In genomic region chr10:133329401-133330202, GRCh38 we compare ENCODE assay signal across 8 cellular contexts. TPM values are rescaled to one million over a fixed set of nuclear protein-coding genes. Genes with fewer than 3 reads are reported as not detected.
A peak's percentile ranks its signal among the peaks of the same experiment; 100 is the strongest.
DNase-seq lines count a peak whose midpoint lies in the region; ATAC-seq and TF ChIP-seq lines count a peak whose summit lies in the region.

No MANE protein-coding gene starts in this region.

- POLR2A ChIA-PET in Panc1 (lab: Charles Lee), result no interaction called here

- TF ChIP-seq CTCF in Panc1 (IDR thresholded peaks at IDR 0.05) (peak; percentile 100), fibroblast of lung (conservative IDR thresholded peaks at IDR 0.05 in 1 of 2, IDR thresholded peaks at IDR 0.05 in 1 of 2; ENCODE audit: low read depth in 1 of 2, low read length in 2 of 2) (peak; percentile 78 to 83), neural cell (IDR thresholded peaks at IDR 0.05; ENCODE audit: poor library complexity, severe bottlenecking) (peak; percentile 93)

- no peaks in the 10 kb centered on the region for H3K9me3 Mint-ChIP-seq in activated T-cell treated with anti-CD3 and anti-CD28 coated beads, Interleukin-2, amount 50 U/mL, for 4 hours
- H3K9me3 Mint-ChIP-seq in stimulated activated naive CD8-positive, alpha-beta T cell treated with anti-CD3 and anti-CD28 coated beads, Interleukin-15, amount 100 ng/mL, for 72 hours, result no peaks in the 10 kb centered on the region

- H3K9ac ChIP-seq in HUES6 (ENCODE audit: low read length), result no peak overlapping the region
- H3K9ac ChIP-seq in fibroblast of lung (ENCODE audit: insufficient read depth, low read length), result peak overlapping the region; percentile 2
- H3K9ac ChIP-seq in neural cell (ENCODE audit: low read length), result peak overlapping the region; percentile 26

- in situ Hi-C loops in Panc1 (cut with HindIII; ENCODE audit: low pct_unique_long_range_greater_than_20kb, low sequenced_read_pairs), result no loop called here

- intact Hi-C loops in Panc1 (cut with micrococcal nuclease; ENCODE audit: unreplicated experiment), result no loop called here

- H3K4me3 ChIP-seq in HUES6 (ENCODE audit: low read depth, low read length) (peak overlapping the region; percentile 40; the same call in 1 of the 2 replicates), Panc1 (ENCODE audit: low read depth in 2 of 2, low read length in 2 of 2) (peak overlapping the region; percentile 12 to 48; a peak in 2 of 4 replicates), fibroblast of lung (replicated peaks in 1 of 4; ENCODE audit: control extremely low read depth in 1 of 4, insufficient read depth in 1 of 4, low read depth in 3 of 4, low read length in 4 of 4) (peak overlapping the region in 2 of 4 experiments; percentile 10 to 39), neural cell (ENCODE audit: low read length) (no peak overlapping the region)

- H4K20me1 ChIP-seq in fibroblast of lung (ENCODE audit: control insufficient read depth, extremely low read depth, insufficient read depth, low read length), result no peaks in the 10 kb centered on the region
- H4K20me1 ChIP-seq in neural cell (ENCODE audit: insufficient read depth), result no peaks in the 10 kb centered on the region

- no peaks in the 10 kb centered on the region for H3K9me3 ChIP-seq in HUES6 (ENCODE audit: control insufficient read depth, insufficient read depth, low read depth, low read length)
- no peaks in the 10 kb centered on the region for H3K9me3 ChIP-seq in Panc1 (ENCODE audit: control insufficient read depth, insufficient read depth, low read depth, low read length)
- no peaks in the 10 kb centered on the region for H3K9me3 ChIP-seq in fibroblast of lung (ENCODE audit: control insufficient read depth, insufficient read depth, low read depth, low read length)
- peaks cover 2% of the 10 kb centered on the region for H3K9me3 ChIP-seq in neural cell (ENCODE audit: low read length)

- H3K27ac ChIP-seq in HUES6 (ENCODE audit: low read depth, low read length) (no peak overlapping the region), Panc1 (ENCODE audit: low read length) (no peak overlapping the region), fibroblast of lung (ENCODE audit: insufficient read depth, low read length) (no peak overlapping the region), neural cell (ENCODE audit: low read length) (no peak overlapping the region)

- peak; percentile 24 for DNase-seq in DMS 273 treated with DMSO at 0.1 percent for 48 hours (lab: John Stamatoyannopoulos, UW)
- no peak for DNase-seq in Panc1 (ENCODE audit: low read depth, low spot score)
- DNase-seq in activated T-cell treated with anti-CD3 and anti-CD28 coated beads, Interleukin-2, amount 50 U/mL, for 4 hours, result peak; percentile 92
- peak; percentile 79 to 84 for DNase-seq in fibroblast of lung (ENCODE audit: low read depth in 2 of 2)
- DNase-seq in stimulated activated naive CD8-positive, alpha-beta T cell treated with anti-CD3 and anti-CD28 coated beads, Interleukin-15, amount 100 ng/mL, for 72 hours, result peak; percentile 86

- no peaks in the 10 kb centered on the region for H3K79me2 ChIP-seq in fibroblast of lung (ENCODE audit: control insufficient read depth, insufficient read depth, low read length)
- H3K79me2 ChIP-seq in neural cell (replicated peaks; ENCODE audit: insufficient read depth, low read length), result no peaks in the 10 kb centered on the region

- H3K27ac Mint-ChIP-seq in stimulated activated naive CD8-positive, alpha-beta T cell treated with anti-CD3 and anti-CD28 coated beads, Interleukin-15, amount 100 ng/mL, for 72 hours, result no peak overlapping the region

- H3K9me2 ChIP-seq in neural cell (ENCODE audit: insufficient read depth, low read length), result no peaks in the 10 kb centered on the region

- peak overlapping the region; percentile 81 for H3K4me2 ChIP-seq in fibroblast of lung (ENCODE audit: extremely low read depth, insufficient read depth, low read length)
- no peak overlapping the region for H3K4me2 ChIP-seq in neural cell (ENCODE audit: low read length)

- peak overlapping the region; percentile 53 for H3K4me3 Mint-ChIP-seq in activated T-cell treated with anti-CD3 and anti-CD28 coated beads, Interleukin-2, amount 50 U/mL, for 4 hours
- peak overlapping the region; percentile 78 to 80 for H3K4me3 Mint-ChIP-seq in stimulated activated naive CD8-positive, alpha-beta T cell treated with anti-CD3 and anti-CD28 coated beads, Interleukin-15, amount 100 ng/mL, for 72 hours

- H3K27me3 ChIP-seq in HUES6 (ENCODE audit: control insufficient read depth, insufficient read depth, low read length) (peaks cover 94% of the 10 kb centered on the region), Panc1 (ENCODE audit: control insufficient read depth, insufficient read depth, low read length) (peaks cover 8% of the 10 kb centered on the region), fibroblast of lung (ENCODE audit: control insufficient read depth, insufficient read depth, low read length) (peaks cover 27% of the 10 kb centered on the region), neural cell (ENCODE audit: insufficient read depth, low read depth, low read length) (peaks cover 28% of the 10 kb centered on the region)

- TF ChIP-seq RAD21 in neural cell (conservative IDR thresholded peaks at IDR 0.05), result peak; percentile 84

- no TSS peak for BruUV-seq in Panc1 (replicated peaks; lab: Mats Ljungman, UMichigan)

- peaks cover 22% of the 10 kb centered on the region for H3K4me1 ChIP-seq in HUES6 (ENCODE audit: control insufficient read depth, insufficient read depth, low read length)
- H3K4me1 ChIP-seq in Panc1 (ENCODE audit: control insufficient read depth, insufficient read depth, low read length), result peaks cover 15% of the 10 kb centered on the region
- peaks cover 9% of the 10 kb centered on the region for H3K4me1 ChIP-seq in fibroblast of lung (ENCODE audit: control insufficient read depth, extremely low read depth, insufficient read depth, low read length)

- CTCF ChIA-PET in Panc1 (lab: Charles Lee), result interaction anchor here (0.6 to 1.3 kb wide), 7 partner anchors 14 to 187 kb away, joined by 3 to 7 read pairs (median 3); partner anchors contain the start of gene MTG1

- no peaks in the 10 kb centered on the region for H3K36me3 ChIP-seq in HUES6 (ENCODE audit: control insufficient read depth, insufficient read depth, low read length)
- no peaks in the 10 kb centered on the region for H3K36me3 ChIP-seq in Panc1 (ENCODE audit: control insufficient read depth, insufficient read depth, low read length)
- H3K36me3 ChIP-seq in fibroblast of lung (ENCODE audit: control insufficient read depth, insufficient read depth, low read length), result no peaks in the 10 kb centered on the region
- no peaks in the 10 kb centered on the region for H3K36me3 ChIP-seq in neural cell (ENCODE audit: insufficient read depth, low read length)

- no peak for TF ChIP-seq EP300 in neural cell (conservative IDR thresholded peaks at IDR 0.05; ENCODE audit: poor library complexity, severe bottlenecking)

- H3F3A ChIP-seq in neural cell (ENCODE audit: insufficient read depth, low read length, poor library complexity, severe bottlenecking), result no peaks in the 10 kb centered on the region

- ATAC-seq in GM21390 (IDR thresholded peaks at IDR 0.05; ENCODE audit: unreplicated experiment) (peak; percentile 82), Panc1 (peak; percentile 87)
- peak; percentile 87 to 90 for ATAC-seq in activated T-cell treated with anti-CD3 and anti-CD28 coated beads, Interleukin-2, amount 50 U/mL, for 4 hours
- ATAC-seq in stimulated activated naive CD8-positive, alpha-beta T cell treated with anti-CD3 and anti-CD28 coated beads, Interleukin-15, amount 100 ng/mL, for 72 hours, result peak; percentile 88

- no peaks in the 10 kb centered on the region for H3K36me3 Mint-ChIP-seq in activated T-cell treated with anti-CD3 and anti-CD28 coated beads, Interleukin-2, amount 50 U/mL, for 4 hours (ENCODE audit: insufficient read depth)

- peaks cover 38% of the 10 kb centered on the region for H3K27me3 Mint-ChIP-seq in activated T-cell treated with anti-CD3 and anti-CD28 coated beads, Interleukin-2, amount 50 U/mL, for 4 hours (ENCODE audit: low read depth)
- H3K27me3 Mint-ChIP-seq in stimulated activated naive CD8-positive, alpha-beta T cell treated with anti-CD3 and anti-CD28 coated beads, Interleukin-15, amount 100 ng/mL, for 72 hours, result peaks cover 92% of the 10 kb centered on the region

- H2AFZ ChIP-seq in fibroblast of lung (ENCODE audit: low read length), result no peak overlapping the region
- H2AFZ ChIP-seq in neural cell (ENCODE audit: low read depth, low read length), result no peak overlapping the region

- H3K4me1 Mint-ChIP-seq in activated T-cell treated with anti-CD3 and anti-CD28 coated beads, Interleukin-2, amount 50 U/mL, for 4 hours (ENCODE audit: low read depth), result peaks cover 8% of the 10 kb centered on the region
- H3K4me1 Mint-ChIP-seq in stimulated activated naive CD8-positive, alpha-beta T cell treated with anti-CD3 and anti-CD28 coated beads, Interleukin-15, amount 100 ng/mL, for 72 hours, result peaks cover 38% of the 10 kb centered on the region

RNA-seq across cellular contexts. Expression of gene CALY, which starts 7.1 kb away (rescaled TPM):
- total RNA-seq in Panc1 (2021; ENCODE audit: unreplicated experiment), result 1.9 TPM
- polyA plus RNA-seq in Panc1 (2012; ENCODE audit: insufficient read length), result 8.0 TPM
- not detected for total RNA-seq in activated T-cell treated with anti-CD3 and anti-CD28 coated beads, Interleukin-2, amount 50 U/mL, for 4 hours
- total RNA-seq in fibroblast of lung, result 0.26 TPM in 1 of 2 replicates, not detected in the other
- 0.14 TPM in 1 of 2 replicates, not detected in the other for polyA plus RNA-seq in fibroblast of lung
- 0.69 and 0.92 TPM in 2 replicates for polyA plus RNA-seq in fibroblast of lung (2012)
- polyA minus RNA-seq in fibroblast of lung (ENCODE audit: low replicate concordance), result not detected in 2 replicates
- polyA plus RNA-seq in neural cell, result 3.7 and 6.8 TPM in 2 replicates
- 0.97 and 1.2 TPM in 2 replicates for polyA minus RNA-seq in neural cell

RNA-seq across cellular contexts. Expression of gene PRAP1, which starts 17.6 kb away (rescaled TPM):
- total RNA-seq in Panc1 (2021; ENCODE audit: unreplicated experiment) (0.21 TPM), fibroblast of lung (not detected in 2 replicates)
- polyA plus RNA-seq in Panc1 (2012; ENCODE audit: insufficient read length), result not detected
- not detected for total RNA-seq in activated T-cell treated with anti-CD3 and anti-CD28 coated beads, Interleukin-2, amount 50 U/mL, for 4 hours
- polyA plus RNA-seq in fibroblast of lung (not detected in 2 replicates), neural cell (not detected in 2 replicates)
- polyA plus RNA-seq in fibroblast of lung (2012), result not detected in 2 replicates
- polyA minus RNA-seq in fibroblast of lung (ENCODE audit: low replicate concordance) (not detected in 2 replicates), neural cell (not detected in 2 replicates)

RNA-seq across cellular contexts. Expression of gene ZNF511, which starts 20.9 kb away (rescaled TPM):
- 93.8 TPM for total RNA-seq in Panc1 (2021; ENCODE audit: unreplicated experiment)
- 99.8 TPM for polyA plus RNA-seq in Panc1 (2012; ENCODE audit: insufficient read length)
- total RNA-seq in activated T-cell treated with anti-CD3 and anti-CD28 coated beads, Interleukin-2, amount 50 U/mL, for 4 hours, result 100 to 1,000 TPM in 1 of 3 donors, 10 to 100 TPM in 2; 84.4 to 117 (median 97.3) TPM
- 23.6 and 27.7 TPM in 2 replicates for total RNA-seq in fibroblast of lung
- 18.5 and 25.2 TPM in 2 replicates for polyA plus RNA-seq in fibroblast of lung
- polyA plus RNA-seq in fibroblast of lung (2012), result 28.3 and 42.8 TPM in 2 replicates
- 9.4 and 44.2 TPM in 2 replicates for polyA minus RNA-seq in fibroblast of lung (ENCODE audit: low replicate concordance)
- polyA plus RNA-seq in neural cell, result 16.8 and 17.6 TPM in 2 replicates
- polyA minus RNA-seq in neural cell, result 10.9 and 13.1 TPM in 2 replicates

RNA-seq across cellular contexts. Expression of gene TUBGCP2, which starts 20.9 kb away (rescaled TPM):
- 93.7 TPM for total RNA-seq in Panc1 (2021; ENCODE audit: unreplicated experiment)
- 85.4 TPM for polyA plus RNA-seq in Panc1 (2012; ENCODE audit: insufficient read length)
- 10 to 100 TPM; 59.6 to 67.9 (median 62.6) TPM for total RNA-seq in activated T-cell treated with anti-CD3 and anti-CD28 coated beads, Interleukin-2, amount 50 U/mL, for 4 hours
- 51.6 and 60.8 TPM in 2 replicates for total RNA-seq in fibroblast of lung
- 31.0 and 46.0 TPM in 2 replicates for polyA plus RNA-seq in fibroblast of lung
- polyA plus RNA-seq in fibroblast of lung (2012), result 42.2 and 63.2 TPM in 2 replicates
- 56.9 and 75.9 TPM in 2 replicates for polyA minus RNA-seq in fibroblast of lung (ENCODE audit: low replicate concordance)
- 34.5 and 63.1 TPM in 2 replicates for polyA plus RNA-seq in neural cell
- polyA minus RNA-seq in neural cell, result 45.8 and 49.4 TPM in 2 replicates

RNA-seq across cellular contexts. Expression of gene FUOM, which starts 28.2 kb away (rescaled TPM):
- total RNA-seq in Panc1 (2021; ENCODE audit: unreplicated experiment), result 39.6 TPM
- polyA plus RNA-seq in Panc1 (2012; ENCODE audit: insufficient read length), result 43.2 TPM
- 10 to 100 TPM; 40.7 to 47.4 (median 46.6) TPM for total RNA-seq in activated T-cell treated with anti-CD3 and anti-CD28 coated beads, Interleukin-2, amount 50 U/mL, for 4 hours
- 6.4 and 15.0 TPM in 2 replicates for total RNA-seq in fibroblast of lung
- polyA plus RNA-seq in fibroblast of lung, result 14.2 and 16.0 TPM in 2 replicates
- polyA plus RNA-seq in fibroblast of lung (2012), result 19.9 and 25.2 TPM in 2 replicates
- 2.7 and 2.9 TPM in 2 replicates for polyA minus RNA-seq in fibroblast of lung (ENCODE audit: low replicate concordance)
- polyA plus RNA-seq in neural cell, result not detected in 2 replicates
- polyA minus RNA-seq in neural cell, result not detected in 2 replicates
